ENCODE assay signal across 23 cellular contexts in genomic region chr3:155228636-155229035, GRCh38.
DNase-seq lines count a peak whose midpoint lies in the region; ATAC-seq, FAIRE-seq and TF ChIP-seq lines count a peak whose summit lies in the region.
"Had no signal": no experiment of that assay in that cellular context is flagged by ENCODE, and none has a peak within 500 bp of the region (broad histone marks: within the 10 kb centered on the region; RNA-seq: fewer than 3 reads in every experiment).

No MANE protein-coding gene starts in this region.

- H3K36me3 Mint-ChIP-seq in nephron (ENCODE audit: low read depth) = no peaks in the 10 kb centered on the region
- H3K36me3 Mint-ChIP-seq: CD14-positive monocyte; CD4-positive, alpha-beta memory T cell; IgD-negative memory B cell had no signal

- TF ChIP-seq POLR2A in H54 (IDR thresholded peaks at IDR 0.05; ENCODE audit: low read depth, low read length) = no peak

- peaks cover 21% of the 10 kb centered on the region for H3K4me1 Mint-ChIP-seq in nephron
- H3K4me1 Mint-ChIP-seq: CD14-positive monocyte; CD4-positive, alpha-beta memory T cell; H9 had no signal

- DNase-seq in D341Med (ENCODE audit: low spot score) (peak; percentile 40), NCI-H524 (lab: John Stamatoyannopoulos, UW) (peak; percentile 43 to 74), WERI-Rb-1 (peak; percentile 33), A673 (ENCODE audit: low spot score) (no peak), H54 (ENCODE audit: insufficient read length, low spot score) (no peak)
- DNase-seq: ACHN; BE2C; CD4-positive, alpha-beta memory T cell; DMS 273 treated with DMSO at 0.1 percent for 48 hours; DMS53; DND-41; EL; GOT3; H9 had no signal

- no peaks in the 10 kb centered on the region for H3K9me3 ChIP-seq in WERI-Rb-1 (ENCODE audit: severe bottlenecking)
- H3K9me3 ChIP-seq in A673 (ENCODE audit: low read depth, low read length, poor library complexity, severe bottlenecking) = no peaks in the 10 kb centered on the region
- H3K9me3 ChIP-seq: BE2C had no signal

- peak overlapping the region; percentile 6 to 64 (median 11) for H3K27ac Mint-ChIP-seq in nephron
- H3K27ac Mint-ChIP-seq: CD14-positive monocyte; CD4-positive, alpha-beta memory T cell; H9 had no signal

- BruUV-seq in A673 (replicated peaks; lab: Mats Ljungman, UMichigan) = no TSS peak

- H3K4me1 ChIP-seq in A673 (ENCODE audit: insufficient read depth, low read length, poor library complexity, severe bottlenecking) = no peaks in the 10 kb centered on the region
- H3K4me1 ChIP-seq: BE2C had no signal

- peaks cover 8% of the 10 kb centered on the region for H3K9me3 Mint-ChIP-seq in nephron
- H3K9me3 Mint-ChIP-seq: H9, IgD-negative memory B cell had no signal

- no peak for TF ChIP-seq CTCF in WERI-Rb-1 (IDR thresholded peaks at IDR 0.05; ENCODE audit: low read depth, low read length)
- no peak for TF ChIP-seq CTCF in nephron (IDR thresholded peaks at IDR 0.05; ENCODE audit: unreplicated experiment in 3 of 3)
- TF ChIP-seq CTCF in A673 (conservative IDR thresholded peaks at IDR 0.05; ENCODE audit: low read depth, low read length) = no peak

- H3K27me3 Mint-ChIP-seq in nephron (ENCODE audit: low read depth) = no peaks in the 10 kb centered on the region
- H3K27me3 Mint-ChIP-seq: CD4-positive, alpha-beta memory T cell had no signal

- H3K36me3 ChIP-seq in WERI-Rb-1 (no peaks in the 10 kb centered on the region), A673 (ENCODE audit: insufficient read depth, low read length, poor library complexity, severe bottlenecking) (no peaks in the 10 kb centered on the region)
- H3K36me3 ChIP-seq: BE2C had no signal

- POLR2A ChIA-PET in A673 (lab: Charles Lee; ENCODE audit: low non-redundant PET) = no interaction called here

- no peak for ATAC-seq in GM18502 (IDR thresholded peaks at IDR 0.05; ENCODE audit: poor library complexity, unreplicated experiment)
- ATAC-seq: HepG2 had no signal

- H3K27ac ChIP-seq in WERI-Rb-1 = no peak overlapping the region
- H3K27ac ChIP-seq in A673 (ENCODE audit: low read depth, low read length, poor library complexity, severe bottlenecking) = no peak overlapping the region
- H3K27ac ChIP-seq: KMS-11 had no signal

- no peak overlapping the region for H3K4me3 ChIP-seq in WERI-Rb-1 (ENCODE audit: low read depth, low read length)
- no peak overlapping the region for H3K4me3 ChIP-seq in A673 (ENCODE audit: low read depth, low read length, poor library complexity, severe bottlenecking)

- H3K4me3 Mint-ChIP-seq in nephron = no peak overlapping the region
- H3K4me3 Mint-ChIP-seq: CD14-positive monocyte; CD4-positive, alpha-beta memory T cell; H9; IgD-negative memory B cell had no signal

- no peak for FAIRE-seq in H54 (lab: Jason Lieb, UNC)
- FAIRE-seq: G401.6, GM12891, GM18507, HepG2 had no signal

- intact Hi-C loops in A673 (cut with micrococcal nuclease; ENCODE audit: unreplicated experiment) = no loop called here

- H3K27me3 ChIP-seq in WERI-Rb-1 (ENCODE audit: insufficient read depth, low read depth, severe bottlenecking) = no peaks in the 10 kb centered on the region
- H3K27me3 ChIP-seq in A673 (replicated peaks; ENCODE audit: insufficient read depth, low read depth, low read length, poor library complexity) = no peaks in the 10 kb centered on the region
- H3K27me3 ChIP-seq: BE2C had no signal

- CTCF ChIA-PET in A673 (lab: Charles Lee) = no interaction called here

Comparison
In these comparisons a context has a peak if more than half of its experiments do, and no peak if none do; other contexts are left out.
1. DNase-seq: peak in D341Med (single experiment), NCI-H524 (2 of 2) and WERI-Rb-1 (single experiment); none in A673 (single experiment) and H54 (single experiment).